Comparison of ENCODE assay signal across 1 cellular context in genomic region chr7:80829527-80829926, GRCh38.
TF ChIP-seq lines count a peak whose summit lies in the region.

No MANE protein-coding gene starts in this region.

TF ChIP-seq in HCT116, 20 proteins besides CTCF, POLR2A, EP300 and RAD21 (continued from another document):
- TF ChIP-seq REST (IDR thresholded peaks at IDR 0.05; ENCODE audit: low read depth), result no peak
- TF ChIP-seq, protein P1, sequence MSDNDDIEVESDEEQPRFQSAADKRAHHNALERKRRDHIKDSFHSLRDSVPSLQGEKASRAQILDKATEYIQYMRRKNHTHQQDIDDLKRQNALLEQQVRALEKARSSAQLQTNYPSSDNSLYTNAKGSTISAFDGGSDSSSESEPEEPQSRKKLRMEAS (IDR thresholded peaks at IDR 0.05), result no peak
- TF ChIP-seq, protein P2, sequence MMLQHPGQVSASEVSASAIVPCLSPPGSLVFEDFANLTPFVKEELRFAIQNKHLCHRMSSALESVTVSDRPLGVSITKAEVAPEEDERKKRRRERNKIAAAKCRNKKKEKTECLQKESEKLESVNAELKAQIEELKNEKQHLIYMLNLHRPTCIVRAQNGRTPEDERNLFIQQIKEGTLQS (IDR thresholded peaks at IDR 0.05), result no peak
- TF ChIP-seq EZH2 (IDR thresholded peaks at IDR 0.05), result no peak
- no peak for TF ChIP-seq ZNF274 (IDR thresholded peaks at IDR 0.05; ENCODE audit: low read depth, low read length)
